ENCODE assay signal across 13 cellular contexts in genomic region chr3:183502782-183503181, GRCh38. TPM values are rescaled to one million over a fixed set of nuclear protein-coding genes. Genes with fewer than 3 reads are reported as not detected.
DNase-seq lines count a peak whose midpoint lies in the region; ATAC-seq and TF ChIP-seq lines count a peak whose summit lies in the region.
"Had no signal": no experiment of that assay in that cellular context is flagged by ENCODE, and none has a peak within 500 bp of the region (broad histone marks: within the 10 kb centered on the region; RNA-seq: fewer than 3 reads in every experiment).

No MANE protein-coding gene starts in this region.

- H3K4me1 Mint-ChIP-seq in immature natural killer cell = peaks cover 0 to 2% of the 10 kb centered on the region in 2 donors
- H3K4me1 Mint-ChIP-seq: central memory CD8-positive, alpha-beta T cell had no signal

- H3F3A ChIP-seq in SK-N-SH (replicated peaks; ENCODE audit: insufficient read depth) = no peaks in the 10 kb centered on the region

- TF ChIP-seq EP300 in SK-N-SH (IDR thresholded peaks at IDR 0.05; ENCODE audit: borderline replicate concordance in 1 of 2, low read depth in 1 of 2, low read length in 1 of 2) = no peak

- in situ Hi-C loops in gastrocnemius medialis (cut with MboI; ENCODE audit: low sequenced_read_pairs in 4 of 4) = loop anchor here in 2 of 4 donors (10.0 kb wide), 1 partner anchor 262 kb away; no protein-coding TSS in a partner anchor

- no peak overlapping the region for H2AFZ ChIP-seq in SK-N-SH (ENCODE audit: low read depth)

- 10% methylated on average over 3 of the region's 3 CpGs for WGBS in SK-N-SH (ENCODE audit: low lambda C conversion rate)
- 27 to 47% methylated on average over 3 of the region's 3 CpGs for WGBS in heart right ventricle, 2 donors

- H3K4me3 Mint-ChIP-seq in immature natural killer cell = no peak overlapping the region
- H3K4me3 Mint-ChIP-seq: B cell; central memory CD8-positive, alpha-beta T cell had no signal

- TF ChIP-seq CTCF in SK-N-SH (IDR thresholded peaks at IDR 0.05) (peak; percentile 44), heart right ventricle (IDR thresholded peaks at IDR 0.05) (peak in 8 of 9 donors; percentile 26 to 63 (median 44)), gastrocnemius medialis (IDR thresholded peaks at IDR 0.05 in 4 of 5, conservative IDR thresholded peaks at IDR 0.05 in 1 of 5) (peak in 4 of 5 experiments; percentile 13 to 55 (median 32))

- ATAC-seq in heart right ventricle = peak; percentile 40 to 84 (median 78)
- ATAC-seq in gastrocnemius medialis = peak; percentile 74 to 88

- CTCF ChIA-PET in SK-N-SH (lab: Yijun Ruan, JAX) = interaction anchor here (0.6 to 2.2 kb wide), 32 partner anchors 10 to 382 kb away, joined by 3 to 11 read pairs (median 3); partner anchors contain the start of gene PARL

- intact Hi-C loops in heart right ventricle (cut with DNase I) = loop anchor here in 8 of 10 donors (1.0 to 10.0 kb wide), 6 partner anchors 135 to 265 kb away; partner anchors contain the start of gene KLHL24 (in 1 of the 8)
- intact Hi-C loops in gastrocnemius medialis (cut with DNase I; ENCODE audit: low total_unique reads) = loop anchor here (1.0 to 5.0 kb wide), 3 partner anchors 58 to 265 kb away; no protein-coding TSS in a partner anchor

- H3K4me2 ChIP-seq in SK-N-SH = no peak overlapping the region

- peak; percentile 75 for TF ChIP-seq RAD21 in SK-N-SH (IDR thresholded peaks at IDR 0.05; ENCODE audit: low read length)

- peaks cover 23 to 40% (median 37%) of the 10 kb centered on the region in 3 donors for H3K36me3 Mint-ChIP-seq in immature natural killer cell

- H3K36me3 ChIP-seq in SK-N-SH (replicated peaks in 1 of 2; ENCODE audit: control insufficient read depth in 1 of 2, insufficient read depth in 2 of 2, low read length in 1 of 2) (no peaks in the 10 kb centered on the region), heart right ventricle (peaks cover 0 to 57% (median 0%) of the 10 kb centered on the region in 9 donors), gastrocnemius medialis (no peaks in the 10 kb centered on the region)

- POLR2A ChIA-PET in SK-N-SH (lab: Yijun Ruan, JAX) = interaction anchor here (0.8 kb wide), 1 partner anchor 134 kb away, joined by 4 read pairs; no protein-coding TSS in a partner anchor

- H3K9me2 ChIP-seq in SK-N-SH = no peaks in the 10 kb centered on the region

- H3K27me3 ChIP-seq in SK-N-SH (ENCODE audit: insufficient read depth) (no peaks in the 10 kb centered on the region; the same call in none of the 2 replicates), heart right ventricle (no peaks in the 10 kb centered on the region), gastrocnemius medialis (no peaks in the 10 kb centered on the region)

- H3K9me3 Mint-ChIP-seq in immature natural killer cell = peaks cover 0 to 4% (median 0%) of the 10 kb centered on the region in 6 donors
- H3K9me3 Mint-ChIP-seq: central memory CD8-positive, alpha-beta T cell had no signal

- H3K27ac Mint-ChIP-seq in immature natural killer cell = no peak overlapping the region
- H3K27ac Mint-ChIP-seq: B cell had no signal

- H3K4me1 ChIP-seq in SK-N-SH (ENCODE audit: control insufficient read depth in 1 of 2, insufficient read depth in 2 of 2, low read depth in 1 of 2, low read length in 1 of 2) = no peaks in the 10 kb centered on the region
- peaks cover 0 to 6% (median 0%) of the 10 kb centered on the region in 9 donors for H3K4me1 ChIP-seq in heart right ventricle
- peaks cover 4 to 20% of the 10 kb centered on the region in 2 donors for H3K4me1 ChIP-seq in gastrocnemius medialis

- DNase-seq in NCI-H748 (lab: John Stamatoyannopoulos, UW; ENCODE audit: unreplicated experiment) = peak; percentile 50
- DNase-seq in NCI-H748 treated with DMSO at 0.1 percent for 48 hours (lab: John Stamatoyannopoulos, UW) = no peak
- peak; percentile 44 for DNase-seq in SK-N-SH
- DNase-seq in heart right ventricle = no peak
- peak; percentile 16 to 41 for DNase-seq in gastrocnemius medialis
- DNase-seq in immature natural killer cell = no peak
- no peak for DNase-seq in NCI-H2029 (lab: John Stamatoyannopoulos, UW)
- DNase-seq in GM19238 (ENCODE audit: insufficient read length, low spot score) = no peak
- DNase-seq: activated CD4-positive, alpha-beta T cell treated with anti-CD3 and anti-CD28 coated beads, Interleukin-2, amount 50 U/mL, for 4 hours; NCI-H510A; stimulated activated CD4-positive, alpha-beta T cell treated with anti-CD3 and anti-CD28 coated beads, Interleukin-2, amount 100 ng/mL, for 24 hours had no signal

- H4K20me1 ChIP-seq in SK-N-SH (ENCODE audit: insufficient read depth) = no peaks in the 10 kb centered on the region

- H3K4me3 ChIP-seq in SK-N-SH (ENCODE audit: low read depth in 2 of 2, low read length in 1 of 2) = no peak overlapping the region
- no peak overlapping the region for H3K4me3 ChIP-seq in heart right ventricle
- no peak overlapping the region for H3K4me3 ChIP-seq in gastrocnemius medialis

- H3K9ac ChIP-seq in SK-N-SH = no peak overlapping the region

- TF ChIP-seq POLR2A in gastrocnemius medialis (IDR thresholded peaks at IDR 0.05) = no peak

- H3K9me3 ChIP-seq in SK-N-SH = no peaks in the 10 kb centered on the region
- H3K9me3 ChIP-seq in heart right ventricle = peaks cover 0 to 22% (median 8%) of the 10 kb centered on the region in 11 donors
- no peaks in the 10 kb centered on the region for H3K9me3 ChIP-seq in gastrocnemius medialis

- no peak overlapping the region for H3K27ac ChIP-seq in SK-N-SH (ENCODE audit: low read depth in 2 of 2, low read length in 1 of 2)
- H3K27ac ChIP-seq in heart right ventricle = no peak overlapping the region
- no peak overlapping the region for H3K27ac ChIP-seq in gastrocnemius medialis

- peaks cover 0 to 3% (median 3%) of the 10 kb centered on the region in 3 donors for H3K27me3 Mint-ChIP-seq in immature natural killer cell (ENCODE audit: low read depth in 3 of 3)
- H3K27me3 Mint-ChIP-seq: B cell; central memory CD8-positive, alpha-beta T cell had no signal

- H3K79me2 ChIP-seq in SK-N-SH (ENCODE audit: insufficient read depth) = no peaks in the 10 kb centered on the region

TF ChIP-seq in SK-N-SH, 30 proteins besides CTCF, POLR2A, EP300 and RAD21:
- TF ChIP-seq RCOR1 (IDR thresholded peaks at IDR 0.05; ENCODE audit: low read length) (no peak), JUND (IDR thresholded peaks at IDR 0.05) (no peak), SMC3 (IDR thresholded peaks at IDR 0.05; ENCODE audit: low read depth, low read length) (peak; percentile 44), MXI1 (IDR thresholded peaks at IDR 0.05; ENCODE audit: low read depth, low read length) (no peak)
TF ChIP-seq in SK-N-SH: peak in this region for 1.

RNA-seq across cellular contexts. Expression of gene KLHL6, which starts 52.7 kb away (rescaled TPM):
- polyA plus RNA-seq in SK-N-SH (2012; rRNA removed) (not detected in 2 replicates), heart right ventricle (under 1 TPM; 0.65 to 0.80 TPM), immature natural killer cell (1 to 10 TPM; 2.2 to 6.1 (median 3.9) TPM)
- not detected in 2 replicates for polyA plus RNA-seq in SK-N-SH (2012; cell fraction: cytosol; rRNA removed)
- polyA plus RNA-seq in SK-N-SH (2012; cell fraction: nucleus; rRNA removed) = not detected in 2 replicates
- total RNA-seq in heart right ventricle (1 to 10 TPM in 4 of 10 donors, under 1 TPM in 6; 0.47 to 5.1 (median 0.93) TPM), gastrocnemius medialis (under 1 TPM; 0.15 to 0.31 (median 0.30) TPM)

Comparison
In these comparisons a context has a peak if more than half of its experiments do, and no peak if none do; other contexts are left out.
1. DNase-seq: peak in NCI-H748 (single experiment), SK-N-SH (single experiment) and gastrocnemius medialis (2 of 2); none in NCI-H748 treated with DMSO at 0.1 percent for 48 hours (single experiment), heart right ventricle (0 of 2), immature natural killer cell (0 of 3), NCI-H2029 (single experiment) and GM19238 (single experiment).
2. Peak in every context shown above with its lines, with median percentiles within 50 percentile points of each other: CTCF ChIP-seq.